1 cellular context compared by ENCODE assay signal in genomic region chr1:92975551-92976232, GRCh38.
A peak's percentile ranks its signal among the peaks of the same experiment; 100 is the strongest.
TF ChIP-seq lines count a peak whose summit lies in the region.

No MANE protein-coding gene starts in this region.

TF ChIP-seq in GM12878, 131 proteins besides CTCF, POLR2A, EP300 and RAD21 (continued from another document and continues in another):
- TF ChIP-seq ZNF687 (IDR thresholded peaks at IDR 0.05): peak; percentile 88
- TF ChIP-seq YBX1 (IDR thresholded peaks at IDR 0.05): no peak
- TF ChIP-seq BCL11A (IDR thresholded peaks at IDR 0.05; ENCODE audit: low read depth, low read length): peak; percentile 94
- TF ChIP-seq, protein P1, sequence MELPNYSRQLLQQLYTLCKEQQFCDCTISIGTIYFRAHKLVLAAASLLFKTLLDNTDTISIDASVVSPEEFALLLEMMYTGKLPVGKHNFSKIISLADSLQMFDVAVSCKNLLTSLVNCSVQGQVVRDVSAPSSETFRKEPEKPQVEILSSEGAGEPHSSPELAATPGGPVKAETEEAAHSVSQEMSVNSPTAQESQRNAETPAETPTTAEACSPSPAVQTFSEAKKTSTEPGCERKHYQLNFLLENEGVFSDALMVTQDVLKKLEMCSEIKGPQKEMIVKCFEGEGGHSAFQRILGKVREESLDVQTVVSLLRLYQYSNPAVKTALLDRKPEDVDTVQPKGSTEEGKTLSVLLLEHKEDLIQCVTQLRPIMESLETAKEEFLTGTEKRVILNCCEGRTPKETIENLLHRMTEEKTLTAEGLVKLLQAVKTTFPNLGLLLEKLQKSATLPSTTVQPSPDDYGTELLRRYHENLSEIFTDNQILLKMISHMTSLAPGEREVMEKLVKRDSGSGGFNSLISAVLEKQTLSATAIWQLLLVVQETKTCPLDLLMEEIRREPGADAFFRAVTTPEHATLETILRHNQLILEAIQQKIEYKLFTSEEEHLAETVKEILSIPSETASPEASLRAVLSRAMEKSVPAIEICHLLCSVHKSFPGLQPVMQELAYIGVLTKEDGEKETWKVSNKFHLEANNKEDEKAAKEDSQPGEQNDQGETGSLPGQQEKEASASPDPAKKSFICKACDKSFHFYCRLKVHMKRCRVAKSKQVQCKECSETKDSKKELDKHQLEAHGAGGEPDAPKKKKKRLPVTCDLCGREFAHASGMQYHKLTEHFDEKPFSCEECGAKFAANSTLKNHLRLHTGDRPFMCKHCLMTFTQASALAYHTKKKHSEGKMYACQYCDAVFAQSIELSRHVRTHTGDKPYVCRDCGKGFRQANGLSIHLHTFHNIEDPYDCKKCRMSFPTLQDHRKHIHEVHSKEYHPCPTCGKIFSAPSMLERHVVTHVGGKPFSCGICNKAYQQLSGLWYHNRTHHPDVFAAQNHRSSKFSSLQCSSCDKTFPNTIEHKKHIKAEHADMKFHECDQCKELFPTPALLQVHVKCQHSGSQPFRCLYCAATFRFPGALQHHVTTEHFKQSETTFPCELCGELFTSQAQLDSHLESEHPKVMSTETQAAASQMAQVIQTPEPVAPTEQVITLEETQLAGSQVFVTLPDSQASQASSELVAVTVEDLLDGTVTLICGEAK (IDR thresholded peaks at IDR 0.05; ENCODE audit: borderline replicate concordance): no peak
- peak; percentile 67 for TF ChIP-seq ZNF217 (IDR thresholded peaks at IDR 0.05)
- TF ChIP-seq SP1 (IDR thresholded peaks at IDR 0.05; ENCODE audit: low read depth, low read length): peak; percentile 76
- peak; percentile 95 for TF ChIP-seq TCF12 (IDR thresholded peaks at IDR 0.05; ENCODE audit: low read depth, low read length)
- TF ChIP-seq SMARCA5 (IDR thresholded peaks at IDR 0.05): 0 out of 2 replicates have a peak, but pooled peaks have one; percentile 3
- TF ChIP-seq USF2 (IDR thresholded peaks at IDR 0.05; ENCODE audit: borderline replicate concordance, low read depth, low read length): peak; percentile 85
- TF ChIP-seq LARP7 (IDR thresholded peaks at IDR 0.05): no peak
- TF ChIP-seq WRNIP1 (IDR thresholded peaks at IDR 0.05; ENCODE audit: borderline replicate concordance, low read depth, low read length): 0 out of 2 replicates have a peak, but pooled peaks have one; percentile 39
- no peak for TF ChIP-seq HSF1 (IDR thresholded peaks at IDR 0.05; ENCODE audit: low read depth, low read length)
- TF ChIP-seq GABPA (IDR thresholded peaks at IDR 0.05; ENCODE audit: low read depth): 0 out of 2 replicates have a peak, but pooled peaks have one; percentile 10
- TF ChIP-seq IRF4 (IDR thresholded peaks at IDR 0.05; ENCODE audit: low read depth, low read length): peak; percentile 98
- TF ChIP-seq EZH2 (IDR thresholded peaks at IDR 0.05; ENCODE audit: borderline replicate concordance, control insufficient read depth, low read depth, low read length): no peak
- TF ChIP-seq TCF7 (IDR thresholded peaks at IDR 0.05; ENCODE audit: borderline replicate concordance): no peak
- peak; percentile 98 for TF ChIP-seq IKZF2 (IDR thresholded peaks at IDR 0.05)
- no peak for TF ChIP-seq HDGF (IDR thresholded peaks at IDR 0.05)
- TF ChIP-seq SREBF2 (IDR thresholded peaks at IDR 0.05; ENCODE audit: low read length): no peak
- TF ChIP-seq PAX5 (IDR thresholded peaks at IDR 0.05; ENCODE audit: borderline replicate concordance, low read depth, low read length): peak; percentile 92
- no peak for TF ChIP-seq BRCA1 (IDR thresholded peaks at IDR 0.05; ENCODE audit: low read depth, low read length)
- no peak for TF ChIP-seq ESRRA (IDR thresholded peaks at IDR 0.05; ENCODE audit: low read length)
- TF ChIP-seq MEF2B (IDR thresholded peaks at IDR 0.05; ENCODE audit: partially characterized antibody, poor library complexity, severe bottlenecking): peak; percentile 86
- no peak; the same call in 1 of the 2 replicates for TF ChIP-seq BMI1 (IDR thresholded peaks at IDR 0.05; ENCODE audit: borderline replicate concordance)
- TF ChIP-seq JUND (IDR thresholded peaks at IDR 0.05; ENCODE audit: low read depth, low read length): no peak
- TF ChIP-seq ZSCAN29 (IDR thresholded peaks at IDR 0.05): no peak
- TF ChIP-seq, protein P2, sequence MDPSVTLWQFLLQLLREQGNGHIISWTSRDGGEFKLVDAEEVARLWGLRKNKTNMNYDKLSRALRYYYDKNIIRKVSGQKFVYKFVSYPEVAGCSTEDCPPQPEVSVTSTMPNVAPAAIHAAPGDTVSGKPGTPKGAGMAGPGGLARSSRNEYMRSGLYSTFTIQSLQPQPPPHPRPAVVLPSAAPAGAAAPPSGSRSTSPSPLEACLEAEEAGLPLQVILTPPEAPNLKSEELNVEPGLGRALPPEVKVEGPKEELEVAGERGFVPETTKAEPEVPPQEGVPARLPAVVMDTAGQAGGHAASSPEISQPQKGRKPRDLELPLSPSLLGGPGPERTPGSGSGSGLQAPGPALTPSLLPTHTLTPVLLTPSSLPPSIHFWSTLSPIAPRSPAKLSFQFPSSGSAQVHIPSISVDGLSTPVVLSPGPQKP (IDR thresholded peaks at IDR 0.05; ENCODE audit: low read depth, low read length): no peak
- peak; percentile 72 for TF ChIP-seq SKIL (IDR thresholded peaks at IDR 0.05; ENCODE audit: low read depth, poor library complexity, severe bottlenecking)
- TF ChIP-seq BCL3 (IDR thresholded peaks at IDR 0.05; ENCODE audit: borderline replicate concordance, insufficient read depth, low read depth, low read length, poor library complexity, severe bottlenecking): peak; percentile 59
- no peak for TF ChIP-seq CHD4 (IDR thresholded peaks at IDR 0.05)
- no peak for TF ChIP-seq KLF5 (IDR thresholded peaks at IDR 0.05; ENCODE audit: partially characterized antibody)
- TF ChIP-seq POLR2AphosphoS2 (IDR thresholded peaks at IDR 0.05; ENCODE audit: low read depth, low read length): no peak
- 0 out of 4 replicates have a peak, but pooled peaks of 1 of the 2 experiments have one; percentile 78 for TF ChIP-seq CEBPB (IDR thresholded peaks at IDR 0.05; ENCODE audit: borderline replicate concordance in 1 of 2, low read depth in 2 of 2, low read length in 2 of 2)
- no peak for TF ChIP-seq NRF1 (conservative IDR thresholded peaks at IDR 0.05; ENCODE audit: low read depth, low read length)
- no peak for TF ChIP-seq SMAD5 (IDR thresholded peaks at IDR 0.05; ENCODE audit: low read depth)
- TF ChIP-seq, protein P3, sequence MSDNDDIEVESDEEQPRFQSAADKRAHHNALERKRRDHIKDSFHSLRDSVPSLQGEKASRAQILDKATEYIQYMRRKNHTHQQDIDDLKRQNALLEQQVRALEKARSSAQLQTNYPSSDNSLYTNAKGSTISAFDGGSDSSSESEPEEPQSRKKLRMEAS (IDR thresholded peaks at IDR 0.05; ENCODE audit: low read depth, low read length): peak; percentile 76
- no peak for TF ChIP-seq SMAD1 (IDR thresholded peaks at IDR 0.05; ENCODE audit: low read depth, partially characterized antibody)
- TF ChIP-seq ATF2 (IDR thresholded peaks at IDR 0.05; ENCODE audit: low read length): peak; percentile 78
- peak; percentile 95 for TF ChIP-seq EED (IDR thresholded peaks at IDR 0.05; ENCODE audit: low read depth)
- peak; percentile 70 for TF ChIP-seq ATF7 (IDR thresholded peaks at IDR 0.05; ENCODE audit: low read depth)
- peak; percentile 87; the same call in 1 of the 2 replicates for TF ChIP-seq ZBED1 (IDR thresholded peaks at IDR 0.05; ENCODE audit: borderline replicate concordance)
- no peak for TF ChIP-seq MYB (IDR thresholded peaks at IDR 0.05; ENCODE audit: borderline replicate concordance, low read depth, low read length)
- peak; percentile 61; the same call in 1 of the 2 replicates for TF ChIP-seq PML (IDR thresholded peaks at IDR 0.05; ENCODE audit: low read length)
- peak; percentile 99 for TF ChIP-seq RUNX3 (IDR thresholded peaks at IDR 0.05; ENCODE audit: low read length)
- TF ChIP-seq SUZ12 (IDR thresholded peaks at IDR 0.05; ENCODE audit: unreplicated experiment): no peak
- 0 out of 2 replicates have a peak, but pooled peaks have one; percentile 11 for TF ChIP-seq TAF1 (IDR thresholded peaks at IDR 0.05; ENCODE audit: borderline replicate concordance, low read depth, low read length)
- peak; percentile 78 for TF ChIP-seq JUNB (IDR thresholded peaks at IDR 0.05)
- TF ChIP-seq ZNF274 (IDR thresholded peaks at IDR 0.05; ENCODE audit: insufficient read depth, insufficient read length): no peak
- TF ChIP-seq SMC3 (IDR thresholded peaks at IDR 0.05; ENCODE audit: borderline replicate concordance, low read length): no peak; the same call in 1 of the 2 replicates
- no peak for TF ChIP-seq SIX5 (IDR thresholded peaks at IDR 0.05; ENCODE audit: low read depth, low read length, severe bottlenecking)
